1 cellular context compared by ENCODE assay signal in the genomic region with DNA sequence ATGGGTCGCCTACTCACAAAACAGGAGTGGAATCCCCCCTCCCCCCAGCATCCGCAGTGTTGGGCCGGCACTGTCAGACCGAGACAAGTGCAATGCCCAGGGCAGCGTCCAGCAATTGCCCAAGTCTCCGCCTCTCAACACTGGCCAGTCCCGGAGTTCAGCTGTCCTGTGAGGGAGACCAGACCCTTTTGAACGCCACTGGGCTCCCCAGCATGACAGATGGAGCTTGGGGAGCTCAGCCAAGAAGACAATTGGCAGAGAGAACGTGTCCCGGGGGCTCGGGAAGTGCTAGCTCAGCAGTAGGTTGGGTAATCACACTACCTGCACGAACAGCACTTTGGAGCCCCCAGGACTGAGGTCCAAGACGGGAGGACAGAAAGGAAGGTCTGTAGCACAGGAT.
TF ChIP-seq lines count a peak whose summit lies in the region.

No MANE protein-coding gene starts in this region.

TF ChIP-seq in H1, 55 proteins besides CTCF, POLR2A, EP300 and RAD21:
- TF ChIP-seq POU5F1 (IDR thresholded peaks at IDR 0.05; ENCODE audit: low read depth, low read length) (no peak), ASH2L (IDR thresholded peaks at IDR 0.05; ENCODE audit: low read length) (no peak), SRF (IDR thresholded peaks at IDR 0.05; ENCODE audit: low read depth, low read length) (no peak), RXRA (IDR thresholded peaks at IDR 0.05; ENCODE audit: insufficient read depth, low read depth, low read length) (no peak), CREB1 (IDR thresholded peaks at IDR 0.05) (no peak)
- TF ChIP-seq, protein P1, sequence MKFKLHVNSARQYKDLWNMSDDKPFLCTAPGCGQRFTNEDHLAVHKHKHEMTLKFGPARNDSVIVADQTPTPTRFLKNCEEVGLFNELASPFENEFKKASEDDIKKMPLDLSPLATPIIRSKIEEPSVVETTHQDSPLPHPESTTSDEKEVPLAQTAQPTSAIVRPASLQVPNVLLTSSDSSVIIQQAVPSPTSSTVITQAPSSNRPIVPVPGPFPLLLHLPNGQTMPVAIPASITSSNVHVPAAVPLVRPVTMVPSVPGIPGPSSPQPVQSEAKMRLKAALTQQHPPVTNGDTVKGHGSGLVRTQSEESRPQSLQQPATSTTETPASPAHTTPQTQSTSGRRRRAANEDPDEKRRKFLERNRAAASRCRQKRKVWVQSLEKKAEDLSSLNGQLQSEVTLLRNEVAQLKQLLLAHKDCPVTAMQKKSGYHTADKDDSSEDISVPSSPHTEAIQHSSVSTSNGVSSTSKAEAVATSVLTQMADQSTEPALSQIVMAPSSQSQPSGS (IDR thresholded peaks at IDR 0.05; ENCODE audit: low read length) = peak; percentile 46; the same call in 1 of the 2 replicates
